ENCODE assay signal across 8 cellular contexts in the genomic region with DNA sequence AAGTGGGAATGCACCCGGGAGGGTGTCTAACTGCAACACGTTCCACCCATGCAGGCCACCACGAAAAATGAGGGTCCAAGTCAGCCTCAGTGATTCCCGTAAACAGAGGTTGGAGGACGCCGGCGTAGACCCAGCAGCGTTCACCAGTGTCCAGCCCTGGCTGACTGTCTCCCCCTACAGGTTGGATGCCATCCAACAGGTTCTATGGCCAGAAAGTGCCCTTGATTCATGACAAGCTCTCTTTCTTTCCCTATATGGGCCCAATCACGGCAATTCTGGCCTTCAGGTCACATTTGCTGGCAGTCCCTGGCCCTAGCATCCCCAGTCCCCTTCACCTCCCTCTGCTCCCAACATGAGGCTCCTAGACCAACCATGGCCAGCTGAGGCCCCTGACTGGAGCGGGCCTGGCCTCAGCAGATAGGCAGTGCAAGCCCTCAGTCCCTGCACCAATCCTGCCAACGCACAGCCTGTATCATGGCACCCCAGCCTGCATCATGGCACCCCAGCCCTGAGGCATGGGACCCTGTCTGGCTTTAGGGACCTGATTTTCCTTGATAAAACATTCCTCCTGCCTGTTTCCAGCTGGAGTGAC.
DNase-seq lines count a peak whose midpoint lies in the region; ATAC-seq and TF ChIP-seq lines count a peak whose summit lies in the region.

No MANE protein-coding gene starts in this region.

- no TSS peak for BruUV-seq in Caco-2 (replicated peaks; lab: Mats Ljungman, UMichigan)

- H3K27ac Mint-ChIP-seq in Caco-2 (ENCODE audit: unreplicated experiment) (no peak overlapping the region), nephron progenitor cell (no peak overlapping the region)
- no peak overlapping the region for H3K27ac Mint-ChIP-seq in activated CD4-positive, alpha-beta memory T cell treated with anti-CD3 and anti-CD28 coated beads, Interleukin-2, amount 10 ng/mL, durations not matched to agents 7 days and 5 days

- H3K4me1 ChIP-seq in Caco-2 (no peaks in the 10 kb centered on the region), HAP-1 (no peaks in the 10 kb centered on the region)

- TF ChIP-seq CTCF in Caco-2 (IDR thresholded peaks at IDR 0.05; ENCODE audit: insufficient read depth in 1 of 2, low read depth in 1 of 2, low read length in 1 of 2, severe bottlenecking in 1 of 2, unreplicated experiment in 1 of 2) (peak; percentile 14 to 29), nephron progenitor cell (IDR thresholded peaks at IDR 0.05) (peak; percentile 60)

- CTCF ChIA-PET in Caco-2 (lab: Charles Lee): interaction anchor here (1.0 kb wide), 1 partner anchor 144 kb away, joined by 4 read pairs; no protein-coding TSS in a partner anchor
- CTCF ChIA-PET in activated CD4-positive, alpha-beta memory T cell treated with anti-CD3 and anti-CD28 coated beads, Interleukin-2, amount 10 ng/mL, durations not matched to agents 7 days and 5 days (lab: Charles Lee): interaction anchor here (1.0 kb wide), 1 partner anchor 12 kb away, joined by 3 read pairs; no protein-coding TSS in a partner anchor

- in situ Hi-C loops in HAP-1 (cut with MboI; ENCODE audit: low sequenced_read_pairs): no loop called here

- H3K27me3 ChIP-seq in Caco-2 (replicated peaks; ENCODE audit: control insufficient read depth, insufficient read depth, low read length) (no peaks in the 10 kb centered on the region; the same call in 1 of the 2 replicates), HAP-1 (ENCODE audit: low read depth) (no peaks in the 10 kb centered on the region)

- POLR2A ChIA-PET in Caco-2 (lab: Charles Lee): no interaction called here
- POLR2A ChIA-PET in activated CD4-positive, alpha-beta memory T cell treated with anti-CD3 and anti-CD28 coated beads, Interleukin-2, amount 10 ng/mL, durations not matched to agents 7 days and 5 days (lab: Charles Lee): no interaction called here

- H3K36me3 ChIP-seq in Caco-2 (ENCODE audit: control insufficient read depth, insufficient read depth, low read length) (no peaks in the 10 kb centered on the region), HAP-1 (replicated peaks) (no peaks in the 10 kb centered on the region)

- no peak for ATAC-seq in HG03175 (IDR thresholded peaks at IDR 0.05; ENCODE audit: unreplicated experiment)

- H3K4me3 Mint-ChIP-seq in Caco-2 (ENCODE audit: unreplicated experiment): no peak overlapping the region
- no peak overlapping the region for H3K4me3 Mint-ChIP-seq in activated CD4-positive, alpha-beta memory T cell treated with anti-CD3 and anti-CD28 coated beads, Interleukin-2, amount 10 ng/mL, durations not matched to agents 7 days and 5 days
- H3K4me3 Mint-ChIP-seq in nephron progenitor cell: no peak overlapping the region

- H3K36me3 Mint-ChIP-seq in Caco-2 (ENCODE audit: insufficient read depth, unreplicated experiment) (no peaks in the 10 kb centered on the region), nephron progenitor cell (ENCODE audit: low read depth) (no peaks in the 10 kb centered on the region)
- no peaks in the 10 kb centered on the region for H3K36me3 Mint-ChIP-seq in activated CD4-positive, alpha-beta memory T cell treated with anti-CD3 and anti-CD28 coated beads, Interleukin-2, amount 10 ng/mL, durations not matched to agents 7 days and 5 days (ENCODE audit: low read depth)

- DNase-seq in Caco-2 (peak in 1 of 2 experiments; percentile 40), HAP-1 (ENCODE audit: low spot score in 2 of 2) (peak; percentile 7 to 73), nephron progenitor cell (peak; percentile 59), EL (no peak), NCI-H526 treated with DMSO at 0.1 percent for 48 hours (lab: John Stamatoyannopoulos, UW) (no peak), dedifferentiated amniotic fluid mesenchymal stem cell (ENCODE audit: extremely low spot score) (no peak)
- DNase-seq in activated CD4-positive, alpha-beta memory T cell treated with anti-CD3 and anti-CD28 coated beads, Interleukin-2, amount 10 ng/mL, durations not matched to agents 7 days and 5 days: peak; percentile 30

- no peaks in the 10 kb centered on the region for H3K9me3 ChIP-seq in Caco-2
- H3K9me3 ChIP-seq in HAP-1: no peaks in the 10 kb centered on the region

- H3K4me1 Mint-ChIP-seq in Caco-2 (ENCODE audit: low read depth, unreplicated experiment): no peaks in the 10 kb centered on the region
- H3K4me1 Mint-ChIP-seq in activated CD4-positive, alpha-beta memory T cell treated with anti-CD3 and anti-CD28 coated beads, Interleukin-2, amount 10 ng/mL, durations not matched to agents 7 days and 5 days: no peaks in the 10 kb centered on the region
- no peaks in the 10 kb centered on the region for H3K4me1 Mint-ChIP-seq in nephron progenitor cell

- H3K4me3 ChIP-seq in Caco-2 (ENCODE audit: low read depth, low read length): no peak overlapping the region
- H3K4me3 ChIP-seq in HAP-1: no peak overlapping the region

- H3K9me3 Mint-ChIP-seq in Caco-2 (ENCODE audit: unreplicated experiment): no peaks in the 10 kb centered on the region
- no peaks in the 10 kb centered on the region for H3K9me3 Mint-ChIP-seq in activated CD4-positive, alpha-beta memory T cell treated with anti-CD3 and anti-CD28 coated beads, Interleukin-2, amount 10 ng/mL, durations not matched to agents 7 days and 5 days
- no peaks in the 10 kb centered on the region for H3K9me3 Mint-ChIP-seq in nephron progenitor cell

- intact Hi-C loops in Caco-2 (cut with micrococcal nuclease; ENCODE audit: unreplicated experiment): no loop called here

- no peaks in the 10 kb centered on the region for H3K27me3 Mint-ChIP-seq in Caco-2 (ENCODE audit: insufficient read depth, unreplicated experiment)
- H3K27me3 Mint-ChIP-seq in activated CD4-positive, alpha-beta memory T cell treated with anti-CD3 and anti-CD28 coated beads, Interleukin-2, amount 10 ng/mL, durations not matched to agents 7 days and 5 days: peaks cover 1% of the 10 kb centered on the region
- peaks cover 5% of the 10 kb centered on the region for H3K27me3 Mint-ChIP-seq in nephron progenitor cell (ENCODE audit: low read depth, poor library complexity)

Comparison
In these comparisons a context has a peak if more than half of its experiments do, and no peak if none do; other contexts are left out.
1. DNase-seq: peak in HAP-1 (2 of 2), activated CD4-positive, alpha-beta memory T cell treated with anti-CD3 and anti-CD28 coated beads, Interleukin-2, amount 10 ng/mL, durations not matched to agents 7 days and 5 days (single experiment) and nephron progenitor cell (single experiment); none in EL (single experiment), NCI-H526 treated with DMSO at 0.1 percent for 48 hours (single experiment) and dedifferentiated amniotic fluid mesenchymal stem cell (single experiment).